12 cellular contexts compared by ENCODE assay signal in genomic region chr6:13413906-13414555, GRCh38.
DNase-seq lines count a peak whose midpoint lies in the region; ATAC-seq and TF ChIP-seq lines count a peak whose summit lies in the region.
"Had no signal": no experiment of that assay in that cellular context is flagged by ENCODE, and none has a peak within 500 bp of the region (broad histone marks: within the 10 kb centered on the region; RNA-seq: fewer than 3 reads in every experiment).

No MANE protein-coding gene starts in this region.

- H3K9me3 Mint-ChIP-seq in activated naive CD8-positive, alpha-beta T cell treated with anti-CD3 and anti-CD28 coated beads, Interleukin-2, amount 10 ng/mL, durations not matched to agents 7 days and 5 days, result peaks cover 4% of the 10 kb centered on the region
- peaks cover 6% of the 10 kb centered on the region for H3K9me3 Mint-ChIP-seq in activated naive CD8-positive, alpha-beta T cell treated with anti-CD3 and anti-CD28 coated beads, Interleukin-2, amount 50 U/mL, for 24 hours
- H3K9me3 Mint-ChIP-seq: effector memory CD8-positive, alpha-beta T cell had no signal

- no peaks in the 10 kb centered on the region for H3K27me3 Mint-ChIP-seq in activated naive CD8-positive, alpha-beta T cell treated with anti-CD3 and anti-CD28 coated beads, Interleukin-2, amount 10 ng/mL, durations not matched to agents 7 days and 5 days
- no peaks in the 10 kb centered on the region for H3K27me3 Mint-ChIP-seq in activated naive CD8-positive, alpha-beta T cell treated with anti-CD3 and anti-CD28 coated beads, Interleukin-2, amount 50 U/mL, for 24 hours
- H3K27me3 Mint-ChIP-seq: effector memory CD8-positive, alpha-beta T cell had no signal

- H3K4me1 ChIP-seq in esophagus squamous epithelium (peaks cover 0 to 54% (median 13%) of the 10 kb centered on the region in 3 donors), muscle layer of duodenum (ENCODE audit: control insufficient read depth in 1 of 2, insufficient read depth in 2 of 2, low read length in 2 of 2) (peaks cover 4 to 28% of the 10 kb centered on the region in 2 donors), transverse colon (peaks cover 0 to 26% (median 8%) of the 10 kb centered on the region in 4 donors)

- TF ChIP-seq CTCF in esophagus squamous epithelium (IDR thresholded peaks at IDR 0.05), result peak in 2 of 6 experiments; percentile 10 to 11
- no peak for TF ChIP-seq CTCF in transverse colon (IDR thresholded peaks at IDR 0.05)

- H3K4me3 ChIP-seq in esophagus squamous epithelium (no peak overlapping the region), muscle layer of duodenum (ENCODE audit: low read depth in 1 of 2, low read length in 2 of 2) (no peak overlapping the region), transverse colon (no peak overlapping the region)

- 44 to 61% methylated on average over 6 to 7 of the region's 7 CpGs for WGBS in esophagus squamous epithelium, 2 donors
- WGBS in transverse colon (ENCODE audit: low coverage in 1 of 2), 2 donors, result 74 to 90% methylated on average over 2 to 7 of the region's 7 CpGs

- no peak overlapping the region for H3K27ac Mint-ChIP-seq in activated naive CD8-positive, alpha-beta T cell treated with anti-CD3 and anti-CD28 coated beads, Interleukin-2, amount 10 ng/mL, durations not matched to agents 7 days and 5 days
- no peak overlapping the region for H3K27ac Mint-ChIP-seq in activated naive CD8-positive, alpha-beta T cell treated with anti-CD3 and anti-CD28 coated beads, Interleukin-2, amount 50 U/mL, for 24 hours

- H3K9me3 ChIP-seq in esophagus squamous epithelium (no peaks in the 10 kb centered on the region), muscle layer of duodenum (ENCODE audit: control insufficient read depth in 1 of 2, low read length in 2 of 2) (no peaks in the 10 kb centered on the region), transverse colon (no peaks in the 10 kb centered on the region)

- intact Hi-C loops in esophagus squamous epithelium (cut with DNase I), result no loop called here
- intact Hi-C loops in transverse colon (cut with DNase I; ENCODE audit: low total_unique reads), result no loop called here

- in situ Hi-C loops in transverse colon (cut with MboI; ENCODE audit: low pct_ligation_motif_present in 1 of 4, low pct_unique_long_range_greater_than_20kb in 1 of 4, low sequenced_read_pairs in 3 of 4), result no loop called here

- H3K27me3 ChIP-seq in esophagus squamous epithelium, result no peaks in the 10 kb centered on the region
- H3K27me3 ChIP-seq in muscle layer of duodenum (ENCODE audit: low read depth, low read length), result no peaks in the 10 kb centered on the region
- H3K27me3 ChIP-seq in transverse colon, result no peaks in the 10 kb centered on the region

- H3K4me1 Mint-ChIP-seq in activated naive CD8-positive, alpha-beta T cell treated with anti-CD3 and anti-CD28 coated beads, Interleukin-2, amount 10 ng/mL, durations not matched to agents 7 days and 5 days, result peaks cover 6% of the 10 kb centered on the region
- H3K4me1 Mint-ChIP-seq in activated naive CD8-positive, alpha-beta T cell treated with anti-CD3 and anti-CD28 coated beads, Interleukin-2, amount 50 U/mL, for 24 hours, result peaks cover 5% of the 10 kb centered on the region

- no peak overlapping the region for H3K4me3 Mint-ChIP-seq in activated naive CD8-positive, alpha-beta T cell treated with anti-CD3 and anti-CD28 coated beads, Interleukin-2, amount 10 ng/mL, durations not matched to agents 7 days and 5 days
- no peak overlapping the region for H3K4me3 Mint-ChIP-seq in activated naive CD8-positive, alpha-beta T cell treated with anti-CD3 and anti-CD28 coated beads, Interleukin-2, amount 50 U/mL, for 24 hours
- H3K4me3 Mint-ChIP-seq: effector memory CD8-positive, alpha-beta T cell had no signal

- peak; percentile 65 for ATAC-seq in activated naive CD8-positive, alpha-beta T cell treated with anti-CD3 and anti-CD28 coated beads, Interleukin-2, amount 10 ng/mL, durations not matched to agents 7 days and 5 days (ENCODE audit: low read depth)
- ATAC-seq in activated naive CD8-positive, alpha-beta T cell treated with anti-CD3 and anti-CD28 coated beads, Interleukin-2, amount 50 U/mL, for 24 hours, result no peak
- no peak for ATAC-seq in HG03280 (IDR thresholded peaks at IDR 0.05; ENCODE audit: unreplicated experiment)
- ATAC-seq: effector memory CD8-positive, alpha-beta T cell had no signal

- H3K27ac ChIP-seq in esophagus squamous epithelium (peak overlapping the region; percentile 36 to 89 (median 74)), muscle layer of duodenum (ENCODE audit: low read length) (peak overlapping the region; percentile 74), transverse colon (peak overlapping the region in 3 of 4 donors; percentile 9 to 52 (median 22))
- H3K27ac ChIP-seq: HL-60 had no signal

- no peak for DNase-seq in activated naive CD8-positive, alpha-beta T cell treated with anti-CD3 and anti-CD28 coated beads, Interleukin-2, amount 10 ng/mL, durations not matched to agents 7 days and 5 days
- no peak for DNase-seq in activated naive CD8-positive, alpha-beta T cell treated with anti-CD3 and anti-CD28 coated beads, Interleukin-2, amount 50 U/mL, for 24 hours
- no peak for DNase-seq in esophagus squamous epithelium (lab: John Stamatoyannopoulos, UW)
- DNase-seq in transverse colon, result no peak
- DNase-seq in SKM-1 (lab: John Stamatoyannopoulos, UW; ENCODE audit: unreplicated experiment), result no peak
- no peak for DNase-seq in ecto neural progenitor cell (ENCODE audit: low spot score)
- DNase-seq: effector memory CD8-positive, alpha-beta T cell; OCI-M1; retina had no signal

- H3K36me3 Mint-ChIP-seq in activated naive CD8-positive, alpha-beta T cell treated with anti-CD3 and anti-CD28 coated beads, Interleukin-2, amount 10 ng/mL, durations not matched to agents 7 days and 5 days, result peaks cover 5% of the 10 kb centered on the region
- peaks cover 10% of the 10 kb centered on the region for H3K36me3 Mint-ChIP-seq in activated naive CD8-positive, alpha-beta T cell treated with anti-CD3 and anti-CD28 coated beads, Interleukin-2, amount 50 U/mL, for 24 hours (ENCODE audit: low read depth)

- TF ChIP-seq POLR2A in esophagus squamous epithelium (IDR thresholded peaks at IDR 0.05) (peak in 1 of 4 donors; percentile 40), transverse colon (IDR thresholded peaks at IDR 0.05) (no peak)

- no peaks in the 10 kb centered on the region for H3K36me3 ChIP-seq in esophagus squamous epithelium
- H3K36me3 ChIP-seq in muscle layer of duodenum (ENCODE audit: control insufficient read depth in 1 of 2, insufficient read depth in 2 of 2, low read length in 2 of 2), result no peaks in the 10 kb centered on the region
- H3K36me3 ChIP-seq in transverse colon, result no peaks in the 10 kb centered on the region

- no peak for TF ChIP-seq EP300 in transverse colon (IDR thresholded peaks at IDR 0.05; ENCODE audit: low read depth)

- POLR2A ChIA-PET in activated naive CD8-positive, alpha-beta T cell treated with anti-CD3 and anti-CD28 coated beads, Interleukin-2, amount 10 ng/mL, durations not matched to agents 7 days and 5 days (lab: Charles Lee), result interaction anchor here (0.9 kb wide), 1 partner anchor 161 kb away, joined by 3 read pairs; the partner anchor contains the start of gene SIRT5

Comparison
In these comparisons a context has a peak if more than half of its experiments do, and no peak if none do; other contexts are left out.
1. H3K27ac ChIP-seq: peak in every context shown above with its lines; median percentile 74 in esophagus squamous epithelium; 74 in muscle layer of duodenum; 22 in transverse colon.